ENCODE assay signal across 7 cellular contexts in genomic region chr2:110333695-110334094, GRCh38.
DNase-seq lines count a peak whose midpoint lies in the region; FAIRE-seq and TF ChIP-seq lines count a peak whose summit lies in the region.
"Not testable (repeated sequence)": the region's sequence is repeated elsewhere in the genome, so short reads cannot be mapped to it uniquely, and the experiment has no call there.

No MANE protein-coding gene starts in this region.

- H3K27me3 Mint-ChIP-seq in osteocyte (ENCODE audit: unreplicated experiment): not testable (repeated sequence)

- intact Hi-C loops in colonic mucosa (cut with DNase I); kidney (cut with DNase I); spleen (cut with DNase I; ENCODE audit: low total_unique reads): not testable (repeated sequence)

- not testable (repeated sequence) for H3K36me3 Mint-ChIP-seq in osteocyte (ENCODE audit: unreplicated experiment)

- not testable (repeated sequence) for H3K4me1 Mint-ChIP-seq in osteocyte (ENCODE audit: unreplicated experiment)

- TF ChIP-seq CTCF in colonic mucosa (IDR thresholded peaks at IDR 0.05); kidney (IDR thresholded peaks at IDR 0.05; ENCODE audit: borderline replicate concordance, extremely low read depth, insufficient read depth); osteocyte (IDR thresholded peaks at IDR 0.05); spleen (IDR thresholded peaks at IDR 0.05 in 8 of 11, conservative IDR thresholded peaks at IDR 0.05 in 3 of 11): not testable (repeated sequence)

- not testable (repeated sequence) for H3K27me3 ChIP-seq in colonic mucosa; spleen (replicated peaks in 1 of 7)

- not testable (repeated sequence) for H3K4me3 Mint-ChIP-seq in osteocyte (ENCODE audit: unreplicated experiment)

- not testable (repeated sequence) for H3K27ac Mint-ChIP-seq in osteocyte (ENCODE audit: unreplicated experiment)

- H3K4me1 ChIP-seq in colonic mucosa; kidney (ENCODE audit: control insufficient read depth in 1 of 2, insufficient read depth in 1 of 2, low read depth in 1 of 2, low read length in 2 of 2); spleen: not testable (repeated sequence)

- H3K9me3 Mint-ChIP-seq in osteocyte (ENCODE audit: unreplicated experiment): not testable (repeated sequence)

- WGBS in spleen, 5 donors: 67 to 97% (median 70%) methylated on average over 1 to 3 of the region's 8 CpGs; no CpG with 5 or more reads in 2 of the 5 donors

- not testable (repeated sequence) for DNase-seq in GM12892 (ENCODE audit: insufficient read length); urothelium cell line (ENCODE audit: low spot score)
- DNase-seq in colonic mucosa (peak; percentile 9), kidney (peak; percentile 3), mesenteric fat pad (ENCODE audit: low spot score) (peak; percentile 16), osteocyte (ENCODE audit: extremely low spot score, unreplicated experiment) (peak; percentile 59), spleen (peak; percentile 20)

- not testable (repeated sequence) for H3K9me3 ChIP-seq in colonic mucosa; kidney (ENCODE audit: control insufficient read depth in 1 of 2, low read length in 2 of 2); spleen

- not testable (repeated sequence) for H3K9ac ChIP-seq in colonic mucosa (ENCODE audit: low read depth in 2 of 2, low read length in 2 of 2); kidney (ENCODE audit: low read length in 2 of 2)

- not testable (repeated sequence) for H3K4me3 ChIP-seq in colonic mucosa; kidney (ENCODE audit: low read length in 2 of 2); spleen

- H3K36me3 ChIP-seq in colonic mucosa; kidney (ENCODE audit: control insufficient read depth in 1 of 2, insufficient read depth in 2 of 2, low read length in 2 of 2); spleen: not testable (repeated sequence)

- not testable (repeated sequence) for TF ChIP-seq POLR2A in GM12892 (IDR thresholded peaks at IDR 0.05; ENCODE audit: low read depth, low read length); spleen (IDR thresholded peaks at IDR 0.05)

- not testable (repeated sequence) for H3K27ac ChIP-seq in colonic mucosa; kidney (ENCODE audit: low read depth in 2 of 2, low read length in 2 of 2); spleen

- peak; percentile 17 for FAIRE-seq in GM12892 (lab: Jason Lieb, UNC)
- not testable (repeated sequence) for FAIRE-seq in kidney (lab: Jason Lieb, UNC)
- peak; percentile 93 for FAIRE-seq in urothelium cell line (lab: Jason Lieb, UNC)
